In genomic region chr14:53924754-53925153, GRCh38 we compare ENCODE assay signal across 13 cellular contexts. TPM values are rescaled to one million over a fixed set of nuclear protein-coding genes. Genes with fewer than 3 reads are reported as not detected.
DNase-seq lines count a peak whose midpoint lies in the region; TF ChIP-seq lines count a peak whose summit lies in the region.
"Had no signal": no experiment of that assay in that cellular context is flagged by ENCODE, and none has a peak within 500 bp of the region (broad histone marks: within the 10 kb centered on the region; RNA-seq: fewer than 3 reads in every experiment).

No MANE protein-coding gene starts in this region.

- peaks cover 24% of the 10 kb centered on the region for H3K4me1 Mint-ChIP-seq in osteocyte (ENCODE audit: unreplicated experiment)

- no peaks in the 10 kb centered on the region for H3K36me3 Mint-ChIP-seq in osteocyte (ENCODE audit: unreplicated experiment)

- peak overlapping the region; percentile 36 for H3K27ac Mint-ChIP-seq in osteocyte (ENCODE audit: unreplicated experiment)

- H3K36me3 ChIP-seq in OCI-LY3 (replicated peaks; ENCODE audit: low read depth, low read length), result no peaks in the 10 kb centered on the region
- H3K36me3 ChIP-seq: thyroid gland had no signal

- no peak overlapping the region for H3K4me3 ChIP-seq in OCI-LY3 (ENCODE audit: low read length)
- H3K4me3 ChIP-seq: thyroid gland had no signal

- H3K4me1 ChIP-seq in OCI-LY3 (ENCODE audit: low read length), result peaks cover 12% of the 10 kb centered on the region

- H3K79me2 ChIP-seq in OCI-LY3 (ENCODE audit: low read length), result no peaks in the 10 kb centered on the region

- no peaks in the 10 kb centered on the region for H4K20me1 ChIP-seq in OCI-LY3 (ENCODE audit: insufficient read depth, low read length)

- DNase-seq in Daoy (ENCODE audit: low read depth), result peak; percentile 83
- DNase-seq in fibroblast of gingiva (ENCODE audit: low read depth), result peak; percentile 82
- no peak for DNase-seq in osteocyte (ENCODE audit: extremely low spot score, unreplicated experiment)
- no peak for DNase-seq in DMS153 (lab: John Stamatoyannopoulos, UW)
- DNase-seq in NCI-H1694 treated with DMSO at 0.1 percent for 48 hours (lab: John Stamatoyannopoulos, UW), result no peak
- DNase-seq in stimulated activated CD4-positive, alpha-beta T cell treated with anti-CD3 and anti-CD28 coated beads, Interleukin-12 subunit alpha, Interleukin-12 subunit beta, amount 100 ng/mL, for 4 hours, result no peak
- no peak for DNase-seq in stimulated activated CD4-positive, alpha-beta T cell treated with anti-CD3 and anti-CD28 coated beads, Interleukin-1b, Interleukin-23, amount 100 ng/mL, for 48 hours
- DNase-seq: cortex of kidney, H7, nucleus accumbens, thyroid gland had no signal

- H3K9me3 ChIP-seq in OCI-LY3 (ENCODE audit: insufficient read depth, low read length), result no peaks in the 10 kb centered on the region
- H3K9me3 ChIP-seq: thyroid gland had no signal

- no peaks in the 10 kb centered on the region for H3K27me3 Mint-ChIP-seq in osteocyte (ENCODE audit: unreplicated experiment)

- H3K4me3 Mint-ChIP-seq in osteocyte (ENCODE audit: unreplicated experiment), result peak overlapping the region; percentile 10

- H3K4me2 ChIP-seq in OCI-LY3 (ENCODE audit: low read length), result peak overlapping the region; percentile 23

- H2AFZ ChIP-seq in OCI-LY3 (ENCODE audit: low read depth, low read length), result no peak overlapping the region

- H3K9ac ChIP-seq in OCI-LY3 (ENCODE audit: low read length), result no peak overlapping the region

- H3K9me3 Mint-ChIP-seq in osteocyte (ENCODE audit: unreplicated experiment), result no peaks in the 10 kb centered on the region

- H3K27ac ChIP-seq in OCI-LY3 (ENCODE audit: low read length), result no peak overlapping the region
- H3K27ac ChIP-seq: VCaP had no signal

- H3K27me3 ChIP-seq in OCI-LY3 (ENCODE audit: low read depth, low read length), result no peaks in the 10 kb centered on the region
- H3K27me3 ChIP-seq: thyroid gland had no signal

- TF ChIP-seq CTCF in OCI-LY3 (IDR thresholded peaks at IDR 0.05; ENCODE audit: low read depth, low read length) (no peak), osteocyte (IDR thresholded peaks at IDR 0.05) (no peak)

RNA-seq across cellular contexts. Expression of gene BMP4, which starts 31.9 kb away (rescaled TPM):
- total RNA-seq in Daoy (2014; rRNA removed; shearing (Covaris generic)), result 8.0 and 9.5 TPM in 2 replicates
- total RNA-seq in osteocyte, result 6.9 and 7.3 TPM in 2 replicates

Comparison
In these comparisons a context has a peak if more than half of its experiments do, and no peak if none do; other contexts are left out.
1. DNase-seq: peak in Daoy (single experiment) and fibroblast of gingiva (single experiment); none in osteocyte (single experiment), DMS153 (single experiment), NCI-H1694 treated with DMSO at 0.1 percent for 48 hours (single experiment), stimulated activated CD4-positive, alpha-beta T cell treated with anti-CD3 and anti-CD28 coated beads, Interleukin-12 subunit alpha, Interleukin-12 subunit beta, amount 100 ng/mL, for 4 hours (single experiment) and stimulated activated CD4-positive, alpha-beta T cell treated with anti-CD3 and anti-CD28 coated beads, Interleukin-1b, Interleukin-23, amount 100 ng/mL, for 48 hours (single experiment).